Comparison of ENCODE assay signal across 23 cellular contexts in the genomic region with DNA sequence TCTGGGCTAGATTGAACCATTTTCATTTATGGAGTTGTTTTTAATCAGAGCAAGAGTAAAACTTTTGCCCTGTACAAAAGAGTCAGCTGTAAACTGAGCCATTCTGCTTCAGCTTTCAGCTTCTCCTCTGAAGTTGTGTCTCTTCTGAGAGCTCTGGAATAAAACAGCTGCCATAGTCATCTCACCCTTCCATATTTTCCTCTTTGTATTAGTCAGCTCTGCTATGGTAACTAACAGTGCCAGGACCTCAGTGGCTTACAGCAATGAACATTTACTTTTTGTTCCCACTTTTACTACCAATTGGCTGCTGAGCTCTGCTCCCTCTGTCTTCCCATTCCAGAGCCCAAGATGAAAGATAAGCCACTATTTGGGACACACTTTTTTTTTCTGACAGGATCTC.
"Had no signal": no experiment of that assay in that cellular context is flagged by ENCODE, and none has a peak within 500 bp of the region (broad histone marks: within the 10 kb centered on the region; RNA-seq: fewer than 3 reads in every experiment).

No MANE protein-coding gene starts in this region.

- H3K4me1 Mint-ChIP-seq: activated CD4-positive, alpha-beta memory T cell treated with anti-CD3 and anti-CD28 coated beads, Interleukin-2, amount 10 ng/mL, durations not matched to agents 7 days and 5 days; activated CD4-positive, alpha-beta T cell treated with anti-CD3 and anti-CD28 coated beads, Interleukin-2, amount 10 ng/mL, durations not matched to agents 24 days and 14 days; activated naive CD8-positive, alpha-beta T cell treated with anti-CD3 and anti-CD28 coated beads, Interleukin-2, amount 10 ng/mL, durations not matched to agents 7 days and 5 days; T-helper 17 cell had no signal

- H3K36me3 Mint-ChIP-seq: activated naive CD8-positive, alpha-beta T cell treated with anti-CD3 and anti-CD28 coated beads, Interleukin-2, amount 10 ng/mL, durations not matched to agents 7 days and 5 days; stimulated activated naive B cell treated with anti-CD40 and anti-IgM and Interleukin-4, amounts not matched to agents 10 μg/mL and 1 μg/mL and 100 μg/mL, for 72 hours had no signal

- DNase-seq: activated CD4-positive, alpha-beta memory T cell treated with anti-CD3 and anti-CD28 coated beads, Interleukin-2, amount 10 ng/mL, durations not matched to agents 7 days and 5 days; activated CD4-positive, alpha-beta T cell treated with anti-CD3 and anti-CD28 coated beads, Interleukin-2, amount 10 ng/mL, durations not matched to agents 24 days and 14 days; activated effector memory CD4-positive, alpha-beta T cell treated with Interleukin-2 at 50 U/mL for 16 hours; activated naive CD4-positive, alpha-beta T cell treated with anti-CD3 and anti-CD28 coated beads for 36 hours; activated naive CD8-positive, alpha-beta T cell treated with anti-CD3 and anti-CD28 coated beads, Interleukin-2, amount 10 ng/mL, durations not matched to agents 7 days and 5 days; activated T-cell treated with anti-CD3 and anti-CD28 coated beads, Interleukin-2, amount 50 U/mL, for 72 hours; amniotic stem cell; endodermal cell; heart left ventricle; islet precursor cell; left cardiac atrium; stimulated activated CD4-positive, alpha-beta T cell treated with anti-CD3 and anti-CD28 coated beads, Interleukin-15, amount 100 ng/mL, for 24 hours; stimulated activated CD8-positive, alpha-beta memory T cell treated with anti-CD3 and anti-CD28 coated beads, Interleukin-4, amount 100 ng/mL, for 48 hours; stimulated activated naive B cell treated with anti-CD40 and anti-IgM and Interleukin-4, amounts not matched to agents 10 μg/mL and 1 μg/mL and 100 μg/mL, for 72 hours; T-helper 17 cell; thyroid gland had no signal

- ATAC-seq: activated CD4-positive, CD25-positive, alpha-beta regulatory T cell treated with anti-CD3 and anti-CD28 coated beads, Interleukin-2, amount 50 U/mL, for 24 hours; activated T-cell treated with anti-CD3 and anti-CD28 coated beads, Interleukin-2, amount 50 U/mL, for 72 hours; heart left ventricle; sciatic nerve; T-helper 17 cell had no signal

- H3K4me2 ChIP-seq: smooth muscle cell had no signal

- H3K4me3 Mint-ChIP-seq: activated CD4-positive, alpha-beta memory T cell treated with anti-CD3 and anti-CD28 coated beads, Interleukin-2, amount 10 ng/mL, durations not matched to agents 7 days and 5 days; activated CD4-positive, alpha-beta T cell treated with anti-CD3 and anti-CD28 coated beads, Interleukin-2, amount 10 ng/mL, durations not matched to agents 24 days and 14 days; activated naive CD4-positive, alpha-beta T cell treated with anti-CD3 and anti-CD28 coated beads for 36 hours; activated naive CD8-positive, alpha-beta T cell treated with anti-CD3 and anti-CD28 coated beads, Interleukin-2, amount 10 ng/mL, durations not matched to agents 7 days and 5 days; activated T-cell treated with anti-CD3 and anti-CD28 coated beads, Interleukin-2, amount 50 U/mL, for 72 hours; endodermal cell; neural crest cell; stimulated activated naive B cell treated with anti-CD40 and anti-IgM and Interleukin-4, amounts not matched to agents 10 μg/mL and 1 μg/mL and 100 μg/mL, for 72 hours; T-helper 17 cell had no signal

- H3K27ac ChIP-seq: breast epithelium, coronary artery, epithelial cell of prostate, heart left ventricle, thyroid gland had no signal

- H3K9me3 Mint-ChIP-seq: activated CD4-positive, alpha-beta memory T cell treated with anti-CD3 and anti-CD28 coated beads, Interleukin-2, amount 10 ng/mL, durations not matched to agents 7 days and 5 days; activated CD4-positive, alpha-beta T cell treated with anti-CD3 and anti-CD28 coated beads, Interleukin-2, amount 10 ng/mL, durations not matched to agents 24 days and 14 days; activated naive CD4-positive, alpha-beta T cell treated with anti-CD3 and anti-CD28 coated beads for 36 hours; activated naive CD8-positive, alpha-beta T cell treated with anti-CD3 and anti-CD28 coated beads, Interleukin-2, amount 10 ng/mL, durations not matched to agents 7 days and 5 days; activated T-cell treated with anti-CD3 and anti-CD28 coated beads, Interleukin-2, amount 50 U/mL, for 72 hours; endodermal cell; stimulated activated naive B cell treated with anti-CD40 and anti-IgM and Interleukin-4, amounts not matched to agents 10 μg/mL and 1 μg/mL and 100 μg/mL, for 72 hours had no signal

- H3K27ac Mint-ChIP-seq: activated CD4-positive, alpha-beta memory T cell treated with anti-CD3 and anti-CD28 coated beads, Interleukin-2, amount 10 ng/mL, durations not matched to agents 7 days and 5 days; activated CD4-positive, alpha-beta T cell treated with anti-CD3 and anti-CD28 coated beads, Interleukin-2, amount 10 ng/mL, durations not matched to agents 24 days and 14 days; activated naive CD4-positive, alpha-beta T cell treated with anti-CD3 and anti-CD28 coated beads for 36 hours; activated naive CD8-positive, alpha-beta T cell treated with anti-CD3 and anti-CD28 coated beads, Interleukin-2, amount 10 ng/mL, durations not matched to agents 7 days and 5 days; activated T-cell treated with anti-CD3 and anti-CD28 coated beads, Interleukin-2, amount 50 U/mL, for 72 hours; endodermal cell; stimulated activated naive B cell treated with anti-CD40 and anti-IgM and Interleukin-4, amounts not matched to agents 10 μg/mL and 1 μg/mL and 100 μg/mL, for 72 hours; T-helper 17 cell had no signal

- H3K36me3 ChIP-seq: breast epithelium, heart left ventricle, thyroid gland had no signal

- H3K9me3 ChIP-seq: breast epithelium, heart left ventricle, thyroid gland had no signal

- H3K27me3 Mint-ChIP-seq: activated CD4-positive, alpha-beta memory T cell treated with anti-CD3 and anti-CD28 coated beads, Interleukin-2, amount 10 ng/mL, durations not matched to agents 7 days and 5 days; activated CD4-positive, alpha-beta T cell treated with anti-CD3 and anti-CD28 coated beads, Interleukin-2, amount 10 ng/mL, durations not matched to agents 24 days and 14 days; activated naive CD8-positive, alpha-beta T cell treated with anti-CD3 and anti-CD28 coated beads, Interleukin-2, amount 10 ng/mL, durations not matched to agents 7 days and 5 days; T-helper 17 cell had no signal

- H3K27me3 ChIP-seq: breast epithelium, heart left ventricle, thyroid gland had no signal

- H3K4me1 ChIP-seq: breast epithelium, thyroid gland had no signal

- H3K4me3 ChIP-seq: breast epithelium, coronary artery, heart left ventricle, smooth muscle cell, thyroid gland had no signal
